ENCODE assay signal across 8 cellular contexts in the genomic region with DNA sequence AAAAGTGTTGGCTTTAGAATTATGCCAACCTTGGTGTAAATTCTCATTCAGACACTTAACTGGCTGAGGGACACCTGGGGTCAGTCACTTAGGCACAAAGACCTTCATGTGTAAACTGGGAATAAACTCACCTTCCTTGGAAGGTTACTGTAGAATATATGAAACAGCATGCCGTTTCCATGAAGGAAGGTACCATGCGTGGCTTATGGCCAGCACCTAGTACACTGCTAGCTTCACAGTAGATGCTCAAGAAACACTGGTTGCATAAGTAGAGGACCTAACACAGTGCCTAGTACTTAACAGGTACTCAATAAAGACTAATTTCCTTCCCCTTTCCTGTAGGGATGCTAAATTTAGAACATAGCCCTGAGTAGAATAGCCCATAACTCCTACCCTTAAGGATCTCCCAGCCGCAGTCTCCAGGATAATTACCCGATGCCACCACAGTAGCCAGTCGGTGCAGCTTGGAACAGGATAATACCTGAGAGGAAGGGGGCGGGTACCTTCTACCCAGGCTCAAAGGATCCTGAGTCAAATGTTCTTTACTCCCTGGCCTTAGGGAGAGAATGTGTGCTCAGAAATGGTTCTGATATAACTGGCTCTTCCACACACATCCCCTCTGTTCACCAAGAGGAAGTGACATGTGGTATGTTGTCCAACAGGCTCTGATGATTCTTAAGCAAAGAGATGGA. TPM values are rescaled to one million over a fixed set of nuclear protein-coding genes. Genes with fewer than 3 reads are reported as not detected.
A peak's percentile ranks its signal among the peaks of the same experiment; 100 is the strongest.
DNase-seq lines count a peak whose midpoint lies in the region; ATAC-seq and TF ChIP-seq lines count a peak whose summit lies in the region.

No MANE protein-coding gene starts in this region.

- H3K36me3 Mint-ChIP-seq in glutamatergic neuron (ENCODE audit: unreplicated experiment), result peaks cover 4% of the 10 kb centered on the region
- peaks cover 77 to 84% of the 10 kb centered on the region in 2 donors for H3K36me3 Mint-ChIP-seq in stimulated activated naive B cell treated with anti-CD40 and anti-IgM and Interleukin-4, amounts not matched to agents 10 μg/mL and 1 μg/mL and 100 μg/mL, for 72 hours

- peak overlapping the region; percentile 90 for H3K4me3 Mint-ChIP-seq in glutamatergic neuron (ENCODE audit: unreplicated experiment)
- H3K4me3 Mint-ChIP-seq in stimulated activated naive B cell treated with anti-CD40 and anti-IgM and Interleukin-4, amounts not matched to agents 10 μg/mL and 1 μg/mL and 100 μg/mL, for 72 hours, result peak overlapping the region; percentile 91 to 97

- H3K9me3 Mint-ChIP-seq in glutamatergic neuron (ENCODE audit: unreplicated experiment), result peaks cover 20% of the 10 kb centered on the region
- no peaks in the 10 kb centered on the region for H3K9me3 Mint-ChIP-seq in stimulated activated naive B cell treated with anti-CD40 and anti-IgM and Interleukin-4, amounts not matched to agents 10 μg/mL and 1 μg/mL and 100 μg/mL, for 72 hours

- peaks cover 57% of the 10 kb centered on the region for H3K4me1 Mint-ChIP-seq in glutamatergic neuron (ENCODE audit: low read depth, unreplicated experiment)
- H3K4me1 Mint-ChIP-seq in stimulated activated naive B cell treated with anti-CD40 and anti-IgM and Interleukin-4, amounts not matched to agents 10 μg/mL and 1 μg/mL and 100 μg/mL, for 72 hours, result peaks cover 33 to 59% of the 10 kb centered on the region in 2 donors

- TF ChIP-seq CTCF in VCaP (conservative IDR thresholded peaks at IDR 0.05), result no peak
- no peak for TF ChIP-seq CTCF in glutamatergic neuron (IDR thresholded peaks at IDR 0.05; ENCODE audit: partially characterized antibody, unreplicated experiment)

- no peak for ATAC-seq in stimulated activated naive B cell treated with anti-CD40 and anti-IgM and Interleukin-4, amounts not matched to agents 10 μg/mL and 1 μg/mL and 100 μg/mL, for 72 hours (replicated peaks)

- H3K27me3 Mint-ChIP-seq in glutamatergic neuron (ENCODE audit: unreplicated experiment), result peaks cover 10% of the 10 kb centered on the region
- no peaks in the 10 kb centered on the region for H3K27me3 Mint-ChIP-seq in stimulated activated naive B cell treated with anti-CD40 and anti-IgM and Interleukin-4, amounts not matched to agents 10 μg/mL and 1 μg/mL and 100 μg/mL, for 72 hours

- no peak overlapping the region for H3K27ac Mint-ChIP-seq in glutamatergic neuron (ENCODE audit: unreplicated experiment)
- H3K27ac Mint-ChIP-seq in stimulated activated naive B cell treated with anti-CD40 and anti-IgM and Interleukin-4, amounts not matched to agents 10 μg/mL and 1 μg/mL and 100 μg/mL, for 72 hours, result peak overlapping the region; percentile 53

- H3K27ac ChIP-seq in VCaP, result peak overlapping the region; percentile 100

- DNase-seq in NCI-H1417 (lab: John Stamatoyannopoulos, UW) (peak in 2 of 3 experiments; percentile 45 to 46), NCI-H1417 treated with DMSO at 0.1 percent for 48 hours (lab: John Stamatoyannopoulos, UW) (no peak), glutamatergic neuron (no peak), NCI-H2171 treated with DMSO at 0.1 percent for 48 hours (lab: John Stamatoyannopoulos, UW) (no peak), T-helper 9 cell (no peak)
- DNase-seq in stimulated activated naive B cell treated with anti-CD40 and anti-IgM and Interleukin-4, amounts not matched to agents 10 μg/mL and 1 μg/mL and 100 μg/mL, for 72 hours, result no peak
- no peak for DNase-seq in stimulated activated naive CD4-positive, alpha-beta T cell treated with Interleukin-2 at 50 U/mL for 16 hours (lab: John Stamatoyannopoulos, UW)

RNA-seq across cellular contexts. Expression of a gene that starts 3.6 kb away (rescaled TPM):
- total RNA-seq in glutamatergic neuron (ENCODE audit: unreplicated experiment), result 136 TPM

RNA-seq across cellular contexts. Expression of a gene that starts 20.0 kb away (rescaled TPM):
- total RNA-seq in glutamatergic neuron (ENCODE audit: unreplicated experiment), result 44.7 TPM

Comparison
In these comparisons a context has a peak if more than half of its experiments do, and no peak if none do; other contexts are left out.
1. DNase-seq: peak in NCI-H1417 (2 of 3); none in NCI-H1417 treated with DMSO at 0.1 percent for 48 hours (single experiment), glutamatergic neuron (single experiment), stimulated activated naive B cell treated with anti-CD40 and anti-IgM and Interleukin-4, amounts not matched to agents 10 μg/mL and 1 μg/mL and 100 μg/mL, for 72 hours (single experiment), stimulated activated naive CD4-positive, alpha-beta T cell treated with Interleukin-2 at 50 U/mL for 16 hours (single experiment), NCI-H2171 treated with DMSO at 0.1 percent for 48 hours (single experiment) and T-helper 9 cell (single experiment).